In genomic region chr6:87161299-87161698, GRCh38 we compare ENCODE assay signal across 27 cellular contexts.
"Had no signal": no experiment of that assay in that cellular context is flagged by ENCODE, and none has a peak within 500 bp of the region (broad histone marks: within the 10 kb centered on the region; RNA-seq: fewer than 3 reads in every experiment).

No MANE protein-coding gene starts in this region.

- DNase-seq: activated CD4-positive, alpha-beta memory T cell treated with anti-CD3 and anti-CD28 coated beads for 36 hours; activated CD4-positive, alpha-beta T cell treated with anti-CD3 and anti-CD28 coated beads, Interleukin-2, amount 10 ng/mL, durations not matched to agents 24 days and 14 days; activated CD4-positive, CD25-positive, alpha-beta regulatory T cell treated with anti-CD3 and anti-CD28 coated beads, Interleukin-2, amount 50 U/mL, for 72 hours; activated CD8-positive, alpha-beta memory T cell treated with anti-CD3 and anti-CD28 coated beads, Interleukin-2, amount 50 U/mL, for 48 hours; activated naive CD4-positive, alpha-beta T cell; activated T-cell treated with anti-CD3 and anti-CD28 coated beads, Interleukin-2, amount 50 U/mL, for 4 hours; anterior cingulate cortex; cerebellar nuclear complex; colonic mucosa; effector memory CD4-positive, alpha-beta T cell; glutamatergic neuron; islet precursor cell; left ventricle myocardium superior; mammary epithelial cell; naive B cell; nephron progenitor cell; nucleus accumbens; stimulated activated CD4-positive, alpha-beta T cell treated with anti-CD3 and anti-CD28 coated beads, Interleukin-15, amount 100 ng/mL, for 24 hours; stimulated activated CD4-positive, alpha-beta T cell treated with anti-CD3 and anti-CD28 coated beads, Interleukin-2, amount 100 ng/mL, for 24 hours; stimulated activated naive CD4-positive, alpha-beta T cell; T-helper 9 cell; tibial artery had no signal

- H3K27ac Mint-ChIP-seq: activated CD4-positive, alpha-beta memory T cell treated with anti-CD3 and anti-CD28 coated beads for 36 hours; nephron progenitor cell had no signal

- ATAC-seq: activated T-cell treated with anti-CD3 and anti-CD28 coated beads, Interleukin-2, amount 50 U/mL, for 4 hours; left ventricle myocardium superior had no signal

- H3K9me3 Mint-ChIP-seq: activated CD4-positive, alpha-beta memory T cell treated with anti-CD3 and anti-CD28 coated beads for 36 hours; activated CD4-positive, alpha-beta T cell treated with anti-CD3 and anti-CD28 coated beads, Interleukin-2, amount 10 ng/mL, durations not matched to agents 24 days and 14 days; activated T-cell treated with anti-CD3 and anti-CD28 coated beads, Interleukin-2, amount 50 U/mL, for 4 hours; naive B cell had no signal

- H3K9ac ChIP-seq: parathyroid adenoma had no signal

- H3K9me3 ChIP-seq: colonic mucosa, right atrium auricular region, suprapubic skin, tibial artery had no signal

- H3K27me3 Mint-ChIP-seq: activated CD4-positive, alpha-beta memory T cell treated with anti-CD3 and anti-CD28 coated beads for 36 hours; activated CD4-positive, alpha-beta T cell treated with anti-CD3 and anti-CD28 coated beads, Interleukin-2, amount 10 ng/mL, durations not matched to agents 24 days and 14 days; activated naive CD8-positive, alpha-beta T cell; naive B cell had no signal

- H3K27ac ChIP-seq: colonic mucosa, parathyroid adenoma, right atrium auricular region, suprapubic skin, tibial artery had no signal

- FAIRE-seq: frontal cortex had no signal

- H3K4me3 Mint-ChIP-seq: activated CD4-positive, alpha-beta memory T cell treated with anti-CD3 and anti-CD28 coated beads for 36 hours; activated CD4-positive, alpha-beta T cell treated with anti-CD3 and anti-CD28 coated beads, Interleukin-2, amount 10 ng/mL, durations not matched to agents 24 days and 14 days; activated naive CD8-positive, alpha-beta T cell; naive B cell; nephron progenitor cell had no signal

- H3K36me3 Mint-ChIP-seq: naive B cell had no signal

- H3K27me3 ChIP-seq: colonic mucosa, right atrium auricular region, suprapubic skin, tibial artery had no signal

- H3K4me3 ChIP-seq: colonic mucosa, right atrium auricular region, suprapubic skin, tibial artery had no signal

- H2AFZ ChIP-seq: parathyroid adenoma had no signal

- H3K36me3 ChIP-seq: colonic mucosa, right atrium auricular region, suprapubic skin, tibial artery had no signal

- H3K4me1 ChIP-seq: colonic mucosa had no signal
